Comparison of ENCODE assay signal across 8 cellular contexts in the genomic region with DNA sequence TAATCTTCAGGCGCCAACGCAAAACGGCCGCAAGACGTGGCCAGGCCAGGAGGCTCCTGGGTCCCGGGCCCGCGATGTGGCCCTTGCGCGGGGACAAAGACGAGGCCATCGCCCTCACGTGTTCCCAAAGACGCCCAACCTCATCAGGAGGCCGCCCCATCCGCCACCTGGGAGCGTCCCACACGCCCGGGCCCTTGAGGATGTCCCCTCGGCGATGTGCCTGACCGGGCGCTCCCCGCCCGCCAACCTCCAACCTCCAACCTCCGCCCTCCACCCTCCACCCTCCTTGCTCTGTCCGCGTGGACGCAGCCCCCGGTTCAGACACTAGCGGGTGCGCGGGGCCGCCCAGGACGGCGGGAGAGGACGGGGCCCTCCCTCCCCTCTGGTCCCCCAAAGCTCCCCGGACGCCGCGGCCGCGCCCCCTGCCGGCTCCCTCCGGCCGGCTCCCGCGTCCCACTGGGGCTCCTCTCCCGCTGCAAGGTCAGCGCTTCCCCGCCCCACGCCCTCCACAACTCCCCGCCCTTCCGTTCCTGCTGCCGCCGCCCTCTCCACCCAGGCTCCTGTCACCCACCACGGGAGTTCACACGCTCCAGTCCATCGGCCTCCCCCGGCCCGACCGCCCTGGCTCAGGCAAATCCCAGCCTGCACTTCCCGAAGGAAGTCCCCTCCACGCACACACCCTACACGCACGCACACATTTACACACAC.
A peak's percentile ranks its signal among the peaks of the same experiment; 100 is the strongest.
DNase-seq lines count a peak whose midpoint lies in the region; ATAC-seq and TF ChIP-seq lines count a peak whose summit lies in the region.

No MANE protein-coding gene starts in this region.

- DNase-seq in HEK293T (ENCODE audit: extremely low spot score) (peak; percentile 36), T-helper 9 cell (peak; percentile 3), natural killer cell (peak; percentile 47), upper lobe of left lung (peak; percentile 39 to 93)
- DNase-seq in effector memory CD8-positive, alpha-beta T cell: peak in 1 of 3 experiments; percentile 4

- peaks cover 0 to 18% (median 8%) of the 10 kb centered on the region in 4 donors for H3K27me3 ChIP-seq in upper lobe of left lung

- no peak overlapping the region for H3K27ac Mint-ChIP-seq in effector memory CD8-positive, alpha-beta T cell
- H3K27ac Mint-ChIP-seq in natural killer cell: no peak overlapping the region

- peaks cover 11 to 15% of the 10 kb centered on the region in 2 donors for H3K27me3 Mint-ChIP-seq in effector memory CD8-positive, alpha-beta T cell
- peaks cover 0 to 1% of the 10 kb centered on the region in 2 donors for H3K27me3 Mint-ChIP-seq in natural killer cell (ENCODE audit: low read depth in 2 of 2)

- CTCF ChIA-PET in HEK293T (lab: Yijun Ruan, JAX): no interaction called here

- H3K4me3 ChIP-seq in upper lobe of left lung: peak overlapping the region in 3 of 4 donors; percentile 28 to 45 (median 43)

- no peak overlapping the region for H3K4me3 Mint-ChIP-seq in effector memory CD8-positive, alpha-beta T cell
- no peak overlapping the region for H3K4me3 Mint-ChIP-seq in natural killer cell

- no peaks in the 10 kb centered on the region for H3K4me1 Mint-ChIP-seq in effector memory CD8-positive, alpha-beta T cell (ENCODE audit: low read depth in 2 of 2)
- no peaks in the 10 kb centered on the region for H3K4me1 Mint-ChIP-seq in natural killer cell

- WGBS in upper lobe of left lung, 2 donors: 3% methylated on average over 21 to 40 of the region's 66 CpGs

- peaks cover 5 to 14% (median 13%) of the 10 kb centered on the region in 4 donors for H3K4me1 ChIP-seq in upper lobe of left lung

- peak; percentile 50 for TF ChIP-seq CTCF in natural killer cell (IDR thresholded peaks at IDR 0.05)
- TF ChIP-seq CTCF in upper lobe of left lung (IDR thresholded peaks at IDR 0.05): peak; percentile 6 to 59 (median 38)

- H3K36me3 Mint-ChIP-seq in effector memory CD8-positive, alpha-beta T cell (ENCODE audit: insufficient read depth): peaks cover 4% of the 10 kb centered on the region
- no peaks in the 10 kb centered on the region for H3K36me3 Mint-ChIP-seq in natural killer cell

- intact Hi-C loops in natural killer cell (cut with micrococcal nuclease): loop anchor here (5.0 kb wide), 1 partner anchor 130 kb away; no protein-coding TSS in a partner anchor

- no peaks in the 10 kb centered on the region for H3K36me3 ChIP-seq in upper lobe of left lung

- no peaks in the 10 kb centered on the region for H3K9me3 Mint-ChIP-seq in effector memory CD8-positive, alpha-beta T cell
- no peaks in the 10 kb centered on the region for H3K9me3 Mint-ChIP-seq in natural killer cell

- no peak for TF ChIP-seq POLR2A in upper lobe of left lung (IDR thresholded peaks at IDR 0.05)

- H3K9me3 ChIP-seq in upper lobe of left lung: no peaks in the 10 kb centered on the region

- peak; percentile 36 for ATAC-seq in effector memory CD8-positive, alpha-beta T cell (replicated peaks)
- ATAC-seq in natural killer cell (peak; percentile 68 to 81 (median 71)), upper lobe of left lung (ENCODE audit: low FRiP score in 2 of 2) (peak in 1 of 2 donors; percentile 68), esophagus mucosa (no peak), GM19467 (IDR thresholded peaks at IDR 0.05; ENCODE audit: unreplicated experiment) (no peak), GM18868 (IDR thresholded peaks at IDR 0.05; ENCODE audit: unreplicated experiment) (no peak)

- POLR2A ChIA-PET in HEK293T (lab: Yijun Ruan, JAX): no interaction called here

- no peak for TF ChIP-seq EP300 in upper lobe of left lung (IDR thresholded peaks at IDR 0.05)

- H3K27ac ChIP-seq in upper lobe of left lung: peak overlapping the region in 1 of 4 donors; percentile 7

TF ChIP-seq in HEK293T, 16 proteins besides CTCF, POLR2A, EP300 and RAD21:
- TF ChIP-seq SP1 (IDR thresholded peaks at IDR 0.05) (no peak), L3MBTL2 (conservative IDR thresholded peaks at IDR 0.05) (peak; percentile 50; the same call in 1 of the 2 replicates)

Comparison
In these comparisons a context has a peak if more than half of its experiments do, and no peak if none do; other contexts are left out.
1. ATAC-seq: peak in effector memory CD8-positive, alpha-beta T cell (single experiment) and natural killer cell (3 of 3); none in esophagus mucosa (single experiment), GM19467 (single experiment) and GM18868 (single experiment).